Comparison of ENCODE assay signal across 1 cellular context in the genomic region with DNA sequence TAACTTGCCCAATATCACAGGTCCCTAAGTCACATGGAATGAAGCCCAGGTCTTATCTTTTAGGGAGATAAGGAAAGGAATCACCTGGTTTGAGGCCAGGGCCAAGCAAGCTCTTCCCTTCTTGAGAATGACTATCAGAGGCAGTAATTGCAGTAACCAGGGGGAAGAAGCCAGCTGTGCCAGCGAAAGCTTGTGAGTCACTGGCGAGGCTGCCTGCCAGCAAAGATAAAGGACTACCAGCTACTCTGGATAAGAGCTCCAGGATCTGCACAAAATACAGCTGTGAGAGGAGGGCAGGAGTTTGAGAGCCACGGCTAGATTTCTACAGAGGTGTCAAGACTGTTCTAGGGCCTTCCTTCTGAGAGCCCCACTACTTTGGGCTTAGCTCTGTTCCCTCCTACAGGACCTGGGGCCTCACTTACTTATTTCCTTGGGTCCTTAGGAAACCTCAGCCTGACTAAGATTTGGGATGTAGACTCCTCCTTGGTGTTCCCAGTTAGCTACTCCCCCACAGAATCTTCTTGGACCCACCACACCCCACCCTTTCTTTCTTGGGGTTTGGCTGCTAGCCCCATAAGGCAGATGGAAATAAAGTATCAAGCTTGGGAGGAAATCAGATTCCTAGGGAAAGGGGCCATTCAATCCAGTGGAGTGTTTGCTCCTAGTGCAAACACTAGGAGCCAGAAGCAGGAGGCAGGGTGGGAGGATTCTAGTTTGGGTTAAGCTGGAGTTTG.
TF ChIP-seq lines count a peak whose summit lies in the region.

No MANE protein-coding gene starts in this region.

TF ChIP-seq in endothelial cell of umbilical vein, 7 proteins besides CTCF, POLR2A, EP300 and RAD21 (continued from another document):
- TF ChIP-seq POLR2AphosphoS5 (IDR thresholded peaks at IDR 0.05; ENCODE audit: insufficient read depth, low read depth, low read length), result peak; percentile 29
- TF ChIP-seq EZH2 (IDR thresholded peaks at IDR 0.05; ENCODE audit: borderline replicate concordance, low read depth, low read length, severe bottlenecking), result no peak
- no peak for TF ChIP-seq MYC (IDR thresholded peaks at IDR 0.05; ENCODE audit: low read depth, low read length)
- peak; percentile 74 for TF ChIP-seq FOS (IDR thresholded peaks at IDR 0.05; ENCODE audit: borderline replicate concordance, insufficient read depth, low read length)
- TF ChIP-seq GATA2 (IDR thresholded peaks at IDR 0.05; ENCODE audit: insufficient read depth, insufficient read length, low read depth, low read length), result peak; percentile 85
- TF ChIP-seq, protein P1, sequence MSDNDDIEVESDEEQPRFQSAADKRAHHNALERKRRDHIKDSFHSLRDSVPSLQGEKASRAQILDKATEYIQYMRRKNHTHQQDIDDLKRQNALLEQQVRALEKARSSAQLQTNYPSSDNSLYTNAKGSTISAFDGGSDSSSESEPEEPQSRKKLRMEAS (IDR thresholded peaks at IDR 0.05; ENCODE audit: insufficient read depth, insufficient read length), result no peak
